Comparison of ENCODE assay signal across 12 cellular contexts in genomic region chr7:2517004-2517403, GRCh38. TPM values are rescaled to one million over a fixed set of nuclear protein-coding genes. Genes with fewer than 3 reads are reported as not detected.
DNase-seq lines count a peak whose midpoint lies in the region; ATAC-seq, FAIRE-seq and TF ChIP-seq lines count a peak whose summit lies in the region.
"Had no signal": no experiment of that assay in that cellular context is flagged by ENCODE, and none has a peak within 500 bp of the region (broad histone marks: within the 10 kb centered on the region; RNA-seq: fewer than 3 reads in every experiment).

No MANE protein-coding gene starts in this region.

- ATAC-seq in foreskin keratinocyte = peak; percentile 9
- no peak for ATAC-seq in HG03354 (IDR thresholded peaks at IDR 0.05; ENCODE audit: poor library complexity, severe bottlenecking, unreplicated experiment)
- ATAC-seq: activated T-cell treated with anti-CD3 and anti-CD28 coated beads, Interleukin-2, amount 50 U/mL, for 4 hours had no signal

- intact Hi-C loops in uterus (cut with DNase I; ENCODE audit: low total_unique reads) = no loop called here

- H3K36me3 Mint-ChIP-seq in activated naive CD8-positive, alpha-beta T cell treated with anti-CD3 and anti-CD28 coated beads for 36 hours = peaks cover 2% of the 10 kb centered on the region

- TF ChIP-seq CTCF in foreskin keratinocyte (conservative IDR thresholded peaks at IDR 0.05) (no peak), uterus (IDR thresholded peaks at IDR 0.05) (no peak), suprapubic skin (IDR thresholded peaks at IDR 0.05) (no peak)

- WGBS in suprapubic skin = 63% methylated on average over 5 of the region's 9 CpGs

- H3K9me3 ChIP-seq in uterus (no peaks in the 10 kb centered on the region), suprapubic skin (no peaks in the 10 kb centered on the region)
- H3K9me3 ChIP-seq: spleen had no signal

- FAIRE-seq in H54 (lab: Jason Lieb, UNC) = no peak
- FAIRE-seq: kidney had no signal

- no peaks in the 10 kb centered on the region for H3K27me3 Mint-ChIP-seq in activated naive CD8-positive, alpha-beta T cell treated with anti-CD3 and anti-CD28 coated beads for 36 hours

- peaks cover 38% of the 10 kb centered on the region for H3K4me1 Mint-ChIP-seq in activated naive CD8-positive, alpha-beta T cell treated with anti-CD3 and anti-CD28 coated beads for 36 hours

- DNase-seq in H54 (ENCODE audit: insufficient read length, low spot score) (peak; percentile 100), T1000 (lab: John Stamatoyannopoulos, UW) (peak; percentile 64), foreskin keratinocyte (peak in 1 of 2 donors; percentile 68), uterus (no peak), suprapubic skin (ENCODE audit: low spot score in 2 of 2) (no peak)
- DNase-seq in activated naive CD8-positive, alpha-beta T cell treated with anti-CD3 and anti-CD28 coated beads for 36 hours = no peak
- DNase-seq: activated T-cell treated with anti-CD3 and anti-CD28 coated beads, Interleukin-2, amount 50 U/mL, for 4 hours; kidney; NCI-H2107; spleen had no signal

- H3K4me3 ChIP-seq in uterus (no peak overlapping the region), suprapubic skin (no peak overlapping the region)
- H3K4me3 ChIP-seq: spleen had no signal

- TF ChIP-seq EP300 in suprapubic skin (IDR thresholded peaks at IDR 0.05) = no peak

- TF ChIP-seq POLR2A in H54 (IDR thresholded peaks at IDR 0.05; ENCODE audit: low read depth, low read length) (no peak), uterus (IDR thresholded peaks at IDR 0.05) (no peak), suprapubic skin (IDR thresholded peaks at IDR 0.05) (no peak)

- no peaks in the 10 kb centered on the region for H3K9me3 Mint-ChIP-seq in activated naive CD8-positive, alpha-beta T cell treated with anti-CD3 and anti-CD28 coated beads for 36 hours
- H3K9me3 Mint-ChIP-seq: activated T-cell treated with anti-CD3 and anti-CD28 coated beads, Interleukin-2, amount 50 U/mL, for 4 hours had no signal

- H3K27ac ChIP-seq in foreskin keratinocyte (no peak overlapping the region), uterus (peak overlapping the region; percentile 56 to 62), suprapubic skin (no peak overlapping the region)

- H3K27me3 ChIP-seq in foreskin keratinocyte (peaks cover 5% of the 10 kb centered on the region), uterus (peaks cover 0 to 7% of the 10 kb centered on the region in 2 donors), suprapubic skin (peaks cover 7% of the 10 kb centered on the region)

- peaks cover 12% of the 10 kb centered on the region for H3K4me1 ChIP-seq in foreskin keratinocyte
- peaks cover 0 to 10% of the 10 kb centered on the region in 2 donors for H3K4me1 ChIP-seq in uterus
- H3K4me1 ChIP-seq in suprapubic skin = peaks cover 49% of the 10 kb centered on the region

- no peak overlapping the region for H3K27ac Mint-ChIP-seq in activated naive CD8-positive, alpha-beta T cell treated with anti-CD3 and anti-CD28 coated beads for 36 hours

- H3K36me3 ChIP-seq in uterus = no peaks in the 10 kb centered on the region
- no peaks in the 10 kb centered on the region for H3K36me3 ChIP-seq in suprapubic skin
- H3K36me3 ChIP-seq: spleen had no signal

- H3K4me3 Mint-ChIP-seq in activated naive CD8-positive, alpha-beta T cell treated with anti-CD3 and anti-CD28 coated beads for 36 hours = no peak overlapping the region

RNA-seq across cellular contexts. Expression of gene LFNG, which starts 2.6 kb away (rescaled TPM):
- total RNA-seq in foreskin keratinocyte (17.7 and 21.5 TPM in 2 replicates), uterus (10 to 100 TPM in 2 of 4 donors, 1 to 10 TPM in 1, not detected in 1; 2.3 to 30.5 (median 26.5) TPM), suprapubic skin (100 to 1,000 TPM; 105 to 198 (median 150) TPM)
- polyA plus RNA-seq in foreskin keratinocyte = 15.9 and 17.6 TPM in 2 replicates
- 10 to 100 TPM; 21.0 to 25.8 TPM for total RNA-seq in activated naive CD8-positive, alpha-beta T cell treated with anti-CD3 and anti-CD28 coated beads for 36 hours

RNA-seq across cellular contexts. Expression of gene BRAT1, which starts 38.3 kb away (rescaled TPM):
- total RNA-seq in foreskin keratinocyte (23.7 and 26.6 TPM in 2 replicates), uterus (10 to 100 TPM; 10.3 to 44.3 (median 36.0) TPM), suprapubic skin (10 to 100 TPM; 51.5 to 79.3 (median 63.3) TPM)
- polyA plus RNA-seq in foreskin keratinocyte = 26.6 and 27.2 TPM in 2 replicates
- total RNA-seq in activated naive CD8-positive, alpha-beta T cell treated with anti-CD3 and anti-CD28 coated beads for 36 hours = 10 to 100 TPM; 36.4 to 37.8 TPM

RNA-seq across cellular contexts. Expression of gene GRIFIN, which starts 40.8 kb away (rescaled TPM):
- total RNA-seq in foreskin keratinocyte (not detected in 2 replicates), uterus (not detected), suprapubic skin (not detected)
- polyA plus RNA-seq in foreskin keratinocyte = not detected in 2 replicates
- not detected for total RNA-seq in activated naive CD8-positive, alpha-beta T cell treated with anti-CD3 and anti-CD28 coated beads for 36 hours
- total RNA-seq: activated T-cell treated with anti-CD3 and anti-CD28 coated beads, Interleukin-2, amount 50 U/mL, for 4 hours; kidney; spleen; subcutaneous adipose tissue had no signal
- polyA plus RNA-seq: spleen had no signal

RNA-seq across cellular contexts. Expression of gene IQCE, which starts 41.8 kb away (rescaled TPM):
- total RNA-seq in foreskin keratinocyte (12.2 and 13.2 TPM in 2 replicates), uterus (10 to 100 TPM in 3 of 4 donors, 1 to 10 TPM in 1; 6.8 to 28.0 (median 16.9) TPM), suprapubic skin (10 to 100 TPM; 10.1 to 18.8 (median 15.7) TPM)
- polyA plus RNA-seq in foreskin keratinocyte = 6.6 and 6.9 TPM in 2 replicates
- total RNA-seq in activated naive CD8-positive, alpha-beta T cell treated with anti-CD3 and anti-CD28 coated beads for 36 hours = 1 to 10 TPM; 5.4 to 6.1 TPM

Comparison
In these comparisons a context has a peak if more than half of its experiments do, and no peak if none do; other contexts are left out.
1. DNase-seq: peak in H54 (single experiment) and T1000 (single experiment); none in uterus (0 of 2), activated naive CD8-positive, alpha-beta T cell treated with anti-CD3 and anti-CD28 coated beads for 36 hours (single experiment) and suprapubic skin (0 of 2).
2. H3K27ac ChIP-seq: peak in uterus (2 of 2); none in foreskin keratinocyte (single experiment) and suprapubic skin (single experiment).